ENCODE assay signal across 19 cellular contexts in the genomic region with DNA sequence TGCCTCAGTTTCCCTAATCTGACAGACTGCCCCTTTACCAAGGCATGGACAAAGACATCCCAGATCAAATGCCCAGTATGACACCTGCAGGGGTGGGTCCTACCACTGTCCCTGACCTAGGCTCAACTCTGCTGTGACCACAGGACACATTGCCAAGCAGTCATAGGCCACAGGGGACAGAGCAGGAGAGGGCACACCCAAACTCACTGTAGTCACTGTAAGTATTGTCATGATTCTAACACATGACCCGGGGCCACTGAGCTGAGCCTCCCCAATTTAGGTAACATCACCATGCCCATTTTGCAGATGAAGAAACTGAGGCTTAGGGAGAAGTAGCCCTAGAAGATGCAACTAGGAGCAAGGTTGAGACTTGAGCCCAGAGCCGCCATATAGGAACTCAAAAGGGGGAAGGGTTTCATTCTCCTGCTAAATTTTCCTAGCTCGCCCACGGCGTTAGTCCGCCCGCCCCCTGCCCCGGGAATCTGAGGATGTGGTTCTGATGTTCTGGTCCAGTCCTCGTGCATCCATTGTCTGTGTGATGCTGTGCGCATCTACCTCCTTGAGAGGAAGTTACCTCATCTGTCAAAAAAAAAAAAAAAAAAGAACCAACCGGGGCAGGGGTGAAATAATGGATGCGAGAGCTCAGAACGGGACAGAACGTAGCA. TPM values are rescaled to one million over a fixed set of nuclear protein-coding genes. Genes with fewer than 3 reads are reported as not detected.
DNase-seq lines count a peak whose midpoint lies in the region; ATAC-seq and TF ChIP-seq lines count a peak whose summit lies in the region.
"Had no signal": no experiment of that assay in that cellular context is flagged by ENCODE, and none has a peak within 500 bp of the region (broad histone marks: within the 10 kb centered on the region; RNA-seq: fewer than 3 reads in every experiment).

No MANE protein-coding gene starts in this region.

- DNase-seq in left ventricle myocardium superior (peak; percentile 8), left cardiac atrium (no peak), right cardiac atrium (peak in 2 of 3 donors; percentile 6 to 45), sciatic nerve (ENCODE audit: low spot score) (peak; percentile 50), natural killer cell (no peak), WERI-Rb-1 (no peak)
- DNase-seq in activated T-cell treated with anti-CD3 and anti-CD28 coated beads, Interleukin-2, amount 50 U/mL, for 72 hours, result no peak
- DNase-seq: CD4-positive, alpha-beta memory T cell; DMS79 treated with DMSO at 0.1 percent for 48 hours; GOT3; KG1; NCI-H1092; NCI-H1694; NCI-H446 treated with DMSO at 0.1 percent for 48 hours; NCI-H748 treated with DMSO at 0.1 percent for 48 hours; PC-9; SHP77 had no signal

- H3K4me3 Mint-ChIP-seq in activated T-cell treated with anti-CD3 and anti-CD28 coated beads, Interleukin-2, amount 50 U/mL, for 72 hours, result no peak overlapping the region
- H3K4me3 Mint-ChIP-seq in natural killer cell, result no peak overlapping the region
- H3K4me3 Mint-ChIP-seq: CD4-positive, alpha-beta memory T cell had no signal

- H3K27ac ChIP-seq in right cardiac atrium (ENCODE audit: low read length) (no peak overlapping the region), WERI-Rb-1 (no peak overlapping the region)
- H3K27ac ChIP-seq: PC-9 had no signal

- no peaks in the 10 kb centered on the region for H3K36me3 Mint-ChIP-seq in activated T-cell treated with anti-CD3 and anti-CD28 coated beads, Interleukin-2, amount 50 U/mL, for 72 hours (ENCODE audit: insufficient read depth in 2 of 2)
- no peaks in the 10 kb centered on the region for H3K36me3 Mint-ChIP-seq in natural killer cell
- H3K36me3 Mint-ChIP-seq: CD4-positive, alpha-beta memory T cell had no signal

- H3K27me3 ChIP-seq in right cardiac atrium (ENCODE audit: control insufficient read depth, insufficient read depth) (no peaks in the 10 kb centered on the region), WERI-Rb-1 (ENCODE audit: insufficient read depth, low read depth, severe bottlenecking) (no peaks in the 10 kb centered on the region)

- no peaks in the 10 kb centered on the region; the same call in 1 of the 2 replicates for H3K36me3 ChIP-seq in WERI-Rb-1

- ATAC-seq in left ventricle myocardium superior, result no peak
- ATAC-seq in left cardiac atrium, result no peak
- no peak for ATAC-seq in right cardiac atrium
- ATAC-seq in sciatic nerve, result no peak
- ATAC-seq in activated T-cell treated with anti-CD3 and anti-CD28 coated beads, Interleukin-2, amount 50 U/mL, for 72 hours (replicated peaks in 1 of 2), result no peak
- no peak for ATAC-seq in natural killer cell
- ATAC-seq in GM21381 (IDR thresholded peaks at IDR 0.05; ENCODE audit: unreplicated experiment), result no peak

- no peak overlapping the region for H3K4me3 ChIP-seq in right cardiac atrium (ENCODE audit: low read length)
- H3K4me3 ChIP-seq in WERI-Rb-1 (ENCODE audit: low read depth, low read length), result no peak overlapping the region
- H3K4me3 ChIP-seq: PC-9 had no signal

- peaks cover 0 to 2% of the 10 kb centered on the region in 2 donors for H3K9me3 Mint-ChIP-seq in activated T-cell treated with anti-CD3 and anti-CD28 coated beads, Interleukin-2, amount 50 U/mL, for 72 hours
- no peaks in the 10 kb centered on the region for H3K9me3 Mint-ChIP-seq in natural killer cell

- H3K4me1 ChIP-seq in right cardiac atrium (ENCODE audit: control insufficient read depth, insufficient read depth, low read length), result no peaks in the 10 kb centered on the region

- H3K9me3 ChIP-seq in right cardiac atrium (ENCODE audit: control insufficient read depth, low read length), result no peaks in the 10 kb centered on the region
- no peaks in the 10 kb centered on the region for H3K9me3 ChIP-seq in WERI-Rb-1 (ENCODE audit: severe bottlenecking)

- H3K27me3 Mint-ChIP-seq in activated T-cell treated with anti-CD3 and anti-CD28 coated beads, Interleukin-2, amount 50 U/mL, for 72 hours (ENCODE audit: low read depth), result no peaks in the 10 kb centered on the region
- H3K27me3 Mint-ChIP-seq in natural killer cell (ENCODE audit: low read depth in 2 of 2), result peaks cover 0 to 8% of the 10 kb centered on the region in 2 donors
- H3K27me3 Mint-ChIP-seq: CD4-positive, alpha-beta memory T cell had no signal

- intact Hi-C loops in left ventricle myocardium superior (cut with micrococcal nuclease) (no loop called here), left cardiac atrium (cut with DNase I) (no loop called here), right cardiac atrium (cut with DNase I) (no loop called here), sciatic nerve (cut with DNase I) (no loop called here), natural killer cell (cut with micrococcal nuclease) (no loop called here)

- 90% methylated on average over 14 of the region's 14 CpGs for WGBS in right cardiac atrium

- no peaks in the 10 kb centered on the region for H3K4me1 Mint-ChIP-seq in activated T-cell treated with anti-CD3 and anti-CD28 coated beads, Interleukin-2, amount 50 U/mL, for 72 hours (ENCODE audit: low read depth)
- H3K4me1 Mint-ChIP-seq in natural killer cell, result no peaks in the 10 kb centered on the region

- no peak for TF ChIP-seq CTCF in natural killer cell (IDR thresholded peaks at IDR 0.05)
- TF ChIP-seq CTCF in WERI-Rb-1 (IDR thresholded peaks at IDR 0.05; ENCODE audit: low read depth, low read length), result no peak

- no peak overlapping the region for H3K27ac Mint-ChIP-seq in activated T-cell treated with anti-CD3 and anti-CD28 coated beads, Interleukin-2, amount 50 U/mL, for 72 hours
- no peak overlapping the region for H3K27ac Mint-ChIP-seq in natural killer cell

RNA-seq across cellular contexts. Expression of a gene that starts 44.8 kb away (rescaled TPM):
- total RNA-seq in left ventricle myocardium superior (24.7 TPM), left cardiac atrium (10 to 100 TPM; 28.3 to 60.3 TPM), right cardiac atrium (10 to 100 TPM; 31.7 to 82.0 (median 44.3) TPM), sciatic nerve (26.3 TPM), natural killer cell (1 to 10 TPM; 1.2 to 5.9 (median 2.4) TPM)
- 17.3 TPM for polyA plus RNA-seq in right cardiac atrium
- 1 to 10 TPM; 4.3 to 4.6 TPM for total RNA-seq in activated T-cell treated with anti-CD3 and anti-CD28 coated beads, Interleukin-2, amount 50 U/mL, for 72 hours

RNA-seq across cellular contexts. Expression of a gene that starts 44.8 kb away (rescaled TPM):
- total RNA-seq in left ventricle myocardium superior, result 0.15 TPM
- total RNA-seq in left cardiac atrium, result under 1 TPM in 1 of 2 donors, not detected in 1; 0.47 TPM
- total RNA-seq in right cardiac atrium, result under 1 TPM in 2 of 4 donors, not detected in 2; 0.23 to 0.38 TPM
- 0.16 TPM for polyA plus RNA-seq in right cardiac atrium
- 0.49 TPM for total RNA-seq in sciatic nerve
- 1 to 10 TPM in 1 of 2 donors, under 1 TPM in 1; 0.70 to 1.6 TPM for total RNA-seq in activated T-cell treated with anti-CD3 and anti-CD28 coated beads, Interleukin-2, amount 50 U/mL, for 72 hours
- total RNA-seq in natural killer cell, result 10 to 100 TPM; 95.4 to 99.7 (median 97.8) TPM
- total RNA-seq: A673, PC-9 had no signal

Comparison
In these comparisons a context has a peak if more than half of its experiments do, and no peak if none do; other contexts are left out.
1. DNase-seq: peak in left ventricle myocardium superior (single experiment), right cardiac atrium (2 of 3) and sciatic nerve (single experiment); none in left cardiac atrium (single experiment), activated T-cell treated with anti-CD3 and anti-CD28 coated beads, Interleukin-2, amount 50 U/mL, for 72 hours (0 of 2), natural killer cell (single experiment) and WERI-Rb-1 (single experiment).
2. RNA of a gene that starts 44.8 kb away (total RNA-seq): 95.4 to 99.7 TPM in natural killer cell; 0.70 to 1.6 TPM in activated T-cell treated with anti-CD3 and anti-CD28 coated beads, Interleukin-2, amount 50 U/mL, for 72 hours, 0.49 TPM in sciatic nerve (single experiment), 0.47 TPM in left cardiac atrium, 0.23 to 0.38 TPM in right cardiac atrium and 0.15 TPM in left ventricle myocardium superior (single experiment); every median in the first group is over 10 times any median in the second.